In the genomic region with DNA sequence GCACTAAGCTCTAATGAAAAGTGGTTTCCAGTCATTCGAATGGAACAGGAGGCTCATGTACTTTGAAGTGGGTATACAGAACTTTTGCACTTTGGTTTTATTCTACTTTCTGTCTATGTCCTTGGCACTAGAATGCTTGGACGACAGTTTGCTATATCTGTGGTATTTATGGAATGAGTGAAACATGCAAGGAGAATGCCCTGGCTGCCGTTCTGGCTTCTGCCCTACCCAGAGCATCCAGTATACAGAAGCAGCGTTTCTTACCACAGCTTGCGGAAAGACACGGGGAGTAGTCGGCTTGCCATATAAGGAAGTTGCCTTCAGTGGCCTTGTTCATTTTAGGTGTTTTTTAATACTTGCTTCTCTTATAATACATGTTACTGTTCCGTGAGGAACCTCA, we compare ENCODE assay signal across 12 cellular contexts.
DNase-seq lines count a peak whose midpoint lies in the region; ATAC-seq and TF ChIP-seq lines count a peak whose summit lies in the region.
"Had no signal": no experiment of that assay in that cellular context is flagged by ENCODE, and none has a peak within 500 bp of the region (broad histone marks: within the 10 kb centered on the region; RNA-seq: fewer than 3 reads in every experiment).

No MANE protein-coding gene starts in this region.

- H3K4me3 ChIP-seq in brain microvascular endothelial cell (ENCODE audit: low read depth, low read length): no peak overlapping the region
- H3K4me3 ChIP-seq in stomach: no peak overlapping the region

- WGBS in stomach, 5 donors: 70 to 84% (median 74%) methylated on average over 8 of the region's 8 CpGs

- peak overlapping the region; percentile 59 for H3K27ac ChIP-seq in brain microvascular endothelial cell
- no peak overlapping the region for H3K27ac ChIP-seq in stomach
- H3K27ac ChIP-seq: 22Rv1 had no signal

- intact Hi-C loops in stomach (cut with DNase I; ENCODE audit: low total_unique reads): no loop called here

- H3K4me1 ChIP-seq in stomach: peaks cover 0 to 20% (median 9%) of the 10 kb centered on the region in 4 donors

- no peaks in the 10 kb centered on the region for H3K36me3 ChIP-seq in brain microvascular endothelial cell (replicated peaks)
- no peaks in the 10 kb centered on the region for H3K36me3 ChIP-seq in stomach

- ATAC-seq in HG03139 (IDR thresholded peaks at IDR 0.05; ENCODE audit: unreplicated experiment) (no peak), GM18909 (IDR thresholded peaks at IDR 0.05; ENCODE audit: poor library complexity, unreplicated experiment) (no peak)
- ATAC-seq: activated T-cell treated with anti-CD3 and anti-CD28 coated beads, Interleukin-2, amount 50 U/mL, for 72 hours had no signal

- no peak for TF ChIP-seq CTCF in brain microvascular endothelial cell (IDR thresholded peaks at IDR 0.05; ENCODE audit: low read depth, low read length, missing control alignments)
- TF ChIP-seq CTCF in stomach (IDR thresholded peaks at IDR 0.05): no peak

- TF ChIP-seq EP300 in stomach (IDR thresholded peaks at IDR 0.05): no peak

- no peak for TF ChIP-seq POLR2A in stomach (IDR thresholded peaks at IDR 0.05)

- in situ Hi-C loops in brain microvascular endothelial cell (cut with HindIII; ENCODE audit: low pct_ligation_motif_present, low sequenced_read_pairs): no loop called here

- H3K27me3 ChIP-seq in brain microvascular endothelial cell (replicated peaks) (no peaks in the 10 kb centered on the region), stomach (no peaks in the 10 kb centered on the region)

- H3K9me3 ChIP-seq in stomach: no peaks in the 10 kb centered on the region

- peak; percentile 24 for DNase-seq in activated CD8-positive, alpha-beta memory T cell treated with anti-CD3 and anti-CD28 coated beads for 24 hours
- no peak for DNase-seq in activated CD8-positive, alpha-beta memory T cell treated with anti-CD3 and anti-CD28 coated beads, Interleukin-2, amount 50 U/mL, for 4 hours
- DNase-seq in brain microvascular endothelial cell (peak; percentile 88), hepatic stellate cell (ENCODE audit: low spot score) (peak; percentile 65), NAMALWA (ENCODE audit: low spot score) (no peak), stomach (no peak)
- DNase-seq: activated T-cell treated with anti-CD3 and anti-CD28 coated beads, Interleukin-2, amount 50 U/mL, for 72 hours; kidney; NCI-H82 had no signal

Comparison
In these comparisons a context has a peak if more than half of its experiments do, and no peak if none do; other contexts are left out.
1. DNase-seq: peak in activated CD8-positive, alpha-beta memory T cell treated with anti-CD3 and anti-CD28 coated beads for 24 hours (single experiment), brain microvascular endothelial cell (single experiment) and hepatic stellate cell (single experiment); none in activated CD8-positive, alpha-beta memory T cell treated with anti-CD3 and anti-CD28 coated beads, Interleukin-2, amount 50 U/mL, for 4 hours (single experiment), NAMALWA (single experiment) and stomach (single experiment).